Comparison of ENCODE assay signal across 8 cellular contexts in genomic region chr7:99040104-99040958, GRCh38.
DNase-seq lines count a peak whose midpoint lies in the region; ATAC-seq and TF ChIP-seq lines count a peak whose summit lies in the region.

No MANE protein-coding gene starts in this region.

- H2AFZ ChIP-seq in osteoblast (ENCODE audit: low read length), result no peak overlapping the region

- no peaks in the 10 kb centered on the region for H3K27me3 ChIP-seq in osteoblast (ENCODE audit: insufficient read depth, low read length)
- no peaks in the 10 kb centered on the region for H3K27me3 ChIP-seq in thyroid gland

- peaks cover 62% of the 10 kb centered on the region for H3K36me3 ChIP-seq in osteoblast (ENCODE audit: insufficient read depth, low read length)
- peaks cover 37% of the 10 kb centered on the region in 2 donors for H3K36me3 ChIP-seq in thyroid gland

- peaks cover 9% of the 10 kb centered on the region for H4K20me1 ChIP-seq in osteoblast (ENCODE audit: insufficient read depth, low read length)

- TF ChIP-seq CTCF in LNCaP clone FGC (IDR thresholded peaks at IDR 0.05; ENCODE audit: control insufficient read depth, extremely low read depth, insufficient read depth), result peak; percentile 69
- peak; percentile 84 for TF ChIP-seq CTCF in osteoblast (IDR thresholded peaks at IDR 0.05; ENCODE audit: extremely low read depth, low read depth, low read length)
- TF ChIP-seq CTCF in thyroid gland (IDR thresholded peaks at IDR 0.05), result peak; percentile 34 to 69 (median 59)

- H3K79me2 ChIP-seq in osteoblast (ENCODE audit: insufficient read depth, low read length), result peaks cover 16% of the 10 kb centered on the region

- no peaks in the 10 kb centered on the region for H3K9me3 ChIP-seq in osteoblast (ENCODE audit: low read depth, low read length)
- no peaks in the 10 kb centered on the region for H3K9me3 ChIP-seq in thyroid gland

- intact Hi-C loops in thyroid gland (cut with DNase I), result loop anchor here (5.0 to 10.0 kb wide), 2 partner anchors 102 to 364 kb away; partner anchors contain the start of genes BUD31, PDAP1 and SMURF1

- peak overlapping the region; percentile 64 for H3K4me2 ChIP-seq in osteoblast (ENCODE audit: insufficient read depth, low read length)

- H3K27ac ChIP-seq in osteoblast (ENCODE audit: low read depth, low read length), result peak overlapping the region; percentile 80
- peak overlapping the region in 1 of 3 donors; percentile 37 for H3K27ac ChIP-seq in thyroid gland

- TF ChIP-seq POLR2A in thyroid gland (IDR thresholded peaks at IDR 0.05), result no peak

- H3K4me3 ChIP-seq in LNCaP clone FGC (ENCODE audit: low read depth, low read length), result no peak overlapping the region
- peak overlapping the region; percentile 27 for H3K4me3 ChIP-seq in osteoblast (ENCODE audit: insufficient read depth, low read length)
- no peak overlapping the region for H3K4me3 ChIP-seq in thyroid gland (replicated peaks in 1 of 3)

- peak; percentile 93 for DNase-seq in DMS53 (lab: John Stamatoyannopoulos, UW)
- peak; percentile 53 for DNase-seq in LNCaP clone FGC (ENCODE audit: low read depth)
- peak; percentile 61 to 75 for DNase-seq in SHP77 (lab: John Stamatoyannopoulos, UW)
- peak; percentile 50 for DNase-seq in activated naive CD4-positive, alpha-beta T cell treated with anti-CD3 and anti-CD28 coated beads, Interleukin-2, amount 50 U/mL, for 16 hours
- peak; percentile 87 for DNase-seq in glomerular endothelial cell (ENCODE audit: extremely low read depth, low read depth, low spot score)
- peak; percentile 98 for DNase-seq in osteoblast (ENCODE audit: insufficient read length, low spot score, missing footprints)
- DNase-seq in thyroid gland, result peak; percentile 67 to 82

- ATAC-seq in HG03159 (IDR thresholded peaks at IDR 0.05; ENCODE audit: unreplicated experiment), result no peak

- 79 to 81% methylated on average over 31 of the region's 31 CpGs for WGBS in thyroid gland, 2 donors

- H3K4me1 ChIP-seq in osteoblast (ENCODE audit: insufficient read depth, low read length) (peaks cover 16% of the 10 kb centered on the region), thyroid gland (no peaks in the 10 kb centered on the region)
